Comparison of ENCODE assay signal across 1 cellular context in genomic region chr17:50130778-50131317, GRCh38.
TF ChIP-seq lines count a peak whose summit lies in the region.

No MANE protein-coding gene starts in this region.

TF ChIP-seq in HepG2, 621 proteins besides CTCF, POLR2A, EP300 and RAD21 (continued from another document):
- TF ChIP-seq ZNF691 (CRISPR knock-in tag; IDR thresholded peaks at IDR 0.05; ENCODE audit: borderline replicate concordance, low read depth), result peak; percentile 28; the same call in 1 of the 2 replicates
- no peak for TF ChIP-seq ZFP36 (IDR thresholded peaks at IDR 0.05; ENCODE audit: borderline replicate concordance, low read depth, low read length, partially characterized antibody)
- no peak for TF ChIP-seq FOXO4 (CRISPR knock-in tag; conservative IDR thresholded peaks at IDR 0.05)
- TF ChIP-seq SATB2 (CRISPR knock-in tag; IDR thresholded peaks at IDR 0.05), result no peak
- no peak for TF ChIP-seq ZNF572 (CRISPR knock-in tag; IDR thresholded peaks at IDR 0.05)
- TF ChIP-seq GMEB1 (CRISPR knock-in tag; IDR thresholded peaks at IDR 0.05; ENCODE audit: borderline replicate concordance), result no peak
- TF ChIP-seq REL (CRISPR knock-in tag; conservative IDR thresholded peaks at IDR 0.05), result no peak
- TF ChIP-seq ATM (IDR thresholded peaks at IDR 0.05; ENCODE audit: borderline replicate concordance), result no peak
- TF ChIP-seq ZBTB26 (CRISPR knock-in tag; IDR thresholded peaks at IDR 0.05; ENCODE audit: borderline replicate concordance), result 0 out of 2 replicates have a peak, but pooled peaks have one; percentile 17
- no peak for TF ChIP-seq ZNF496 (CRISPR knock-in tag; IDR thresholded peaks at IDR 0.05; ENCODE audit: insufficient replicate concordance)
TF ChIP-seq in HepG2: peak in this region for 19.
